ENCODE assay signal across 1 cellular context in the genomic region with DNA sequence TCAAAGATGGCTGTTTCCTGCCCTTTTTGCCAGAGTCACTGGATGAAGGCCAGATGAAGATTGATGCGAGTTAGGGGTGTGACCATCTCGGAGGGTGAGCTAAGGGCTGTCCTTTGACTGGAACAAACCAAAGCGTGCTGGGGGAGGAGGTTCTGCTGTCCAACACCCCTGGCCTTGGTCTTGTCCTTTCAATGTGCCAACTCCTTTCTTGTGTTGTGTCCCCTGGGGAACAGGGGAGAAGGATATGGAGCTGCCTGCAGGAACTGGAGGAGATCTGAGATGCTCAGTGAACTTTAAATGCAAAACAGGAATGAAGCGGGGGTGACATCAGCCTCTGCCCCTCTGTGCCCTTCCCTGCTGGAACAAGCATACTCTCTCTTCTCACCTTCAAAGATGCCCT.
TF ChIP-seq lines count a peak whose summit lies in the region.

No MANE protein-coding gene starts in this region.

TF ChIP-seq in K562, 482 proteins besides CTCF, POLR2A, EP300 and RAD21:
- TF ChIP-seq PRDM10 (IDR thresholded peaks at IDR 0.05; ENCODE audit: partially characterized antibody) (peak; percentile 72), ATF7 (IDR thresholded peaks at IDR 0.05) (no peak), ZNF780A (CRISPR knock-in tag; IDR thresholded peaks at IDR 0.05) (no peak)
- TF ChIP-seq, protein P1, sequence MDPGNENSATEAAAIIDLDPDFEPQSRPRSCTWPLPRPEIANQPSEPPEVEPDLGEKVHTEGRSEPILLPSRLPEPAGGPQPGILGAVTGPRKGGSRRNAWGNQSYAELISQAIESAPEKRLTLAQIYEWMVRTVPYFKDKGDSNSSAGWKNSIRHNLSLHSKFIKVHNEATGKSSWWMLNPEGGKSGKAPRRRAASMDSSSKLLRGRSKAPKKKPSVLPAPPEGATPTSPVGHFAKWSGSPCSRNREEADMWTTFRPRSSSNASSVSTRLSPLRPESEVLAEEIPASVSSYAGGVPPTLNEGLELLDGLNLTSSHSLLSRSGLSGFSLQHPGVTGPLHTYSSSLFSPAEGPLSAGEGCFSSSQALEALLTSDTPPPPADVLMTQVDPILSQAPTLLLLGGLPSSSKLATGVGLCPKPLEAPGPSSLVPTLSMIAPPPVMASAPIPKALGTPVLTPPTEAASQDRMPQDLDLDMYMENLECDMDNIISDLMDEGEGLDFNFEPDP (CRISPR knock-in tag; IDR thresholded peaks at IDR 0.05) = no peak
- TF ChIP-seq, protein P2, sequence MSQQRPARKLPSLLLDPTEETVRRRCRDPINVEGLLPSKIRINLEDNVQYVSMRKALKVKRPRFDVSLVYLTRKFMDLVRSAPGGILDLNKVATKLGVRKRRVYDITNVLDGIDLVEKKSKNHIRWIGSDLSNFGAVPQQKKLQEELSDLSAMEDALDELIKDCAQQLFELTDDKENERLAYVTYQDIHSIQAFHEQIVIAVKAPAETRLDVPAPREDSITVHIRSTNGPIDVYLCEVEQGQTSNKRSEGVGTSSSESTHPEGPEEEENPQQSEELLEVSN (IDR thresholded peaks at IDR 0.05; ENCODE audit: borderline replicate concordance in 1 of 2, extremely low read depth in 1 of 2, insufficient read depth in 1 of 2, insufficient read length in 1 of 2, low read depth in 1 of 2, low read length in 1 of 2, poor library complexity in 1 of 2, severe bottlenecking in 1 of 2) = no peak
